8 cellular contexts compared by ENCODE assay signal in genomic region chr20:62616728-62617621, GRCh38. TPM values are rescaled to one million over a fixed set of nuclear protein-coding genes. Genes with fewer than 3 reads are reported as not detected.
A peak's percentile ranks its signal among the peaks of the same experiment; 100 is the strongest.
DNase-seq lines count a peak whose midpoint lies in the region; ATAC-seq, FAIRE-seq and TF ChIP-seq lines count a peak whose summit lies in the region.

No MANE protein-coding gene starts in this region.

- DNase-seq in DMS153 (lab: John Stamatoyannopoulos, UW) (peak; percentile 31), NB4 (ENCODE audit: low read depth) (peak; percentile 97), T-helper 22 cell (ENCODE audit: low read depth) (peak; percentile 14), astrocyte (ENCODE audit: low read depth) (peak; percentile 20), hepatocyte (ENCODE audit: low spot score) (peak; percentile 91), spleen (peak; percentile 95)

- no peak overlapping the region for H3K27ac Mint-ChIP-seq in astrocyte (ENCODE audit: unreplicated experiment)

- H3K4me3 ChIP-seq in NB4 (ENCODE audit: low read depth, low read length), result no peak overlapping the region
- no peak overlapping the region for H3K4me3 ChIP-seq in astrocyte (ENCODE audit: insufficient read depth, low read depth, low read length)
- no peak overlapping the region for H3K4me3 ChIP-seq in hepatocyte
- H3K4me3 ChIP-seq in spleen, result peak overlapping the region in 1 of 8 donors; percentile 27

- H3K79me2 ChIP-seq in astrocyte (ENCODE audit: insufficient read depth, low read length), result no peaks in the 10 kb centered on the region
- H3K79me2 ChIP-seq in hepatocyte, result no peaks in the 10 kb centered on the region

- H3K27me3 ChIP-seq in astrocyte (ENCODE audit: insufficient read depth, low read length) (peaks cover 6% of the 10 kb centered on the region), hepatocyte (no peaks in the 10 kb centered on the region), spleen (replicated peaks in 1 of 7) (no peaks in the 10 kb centered on the region)

- H3K9me3 ChIP-seq in astrocyte (ENCODE audit: insufficient read depth, low read depth, low read length) (no peaks in the 10 kb centered on the region), hepatocyte (ENCODE audit: low read depth) (no peaks in the 10 kb centered on the region), spleen (no peaks in the 10 kb centered on the region)

- WGBS in hepatocyte (ENCODE audit: low lambda C conversion rate, missing lambda C conversion rate), result 46% methylated on average over 26 of the region's 26 CpGs
- 21 to 29% (median 26%) methylated on average over 25 to 26 of the region's 26 CpGs for WGBS in spleen, 5 donors

- H3K4me2 ChIP-seq in astrocyte (ENCODE audit: low read length) (no peak overlapping the region), hepatocyte (peak overlapping the region; percentile 58)

- no peaks in the 10 kb centered on the region for H3K9me3 Mint-ChIP-seq in astrocyte (ENCODE audit: unreplicated experiment)

- no peaks in the 10 kb centered on the region for H3K36me3 Mint-ChIP-seq in astrocyte (ENCODE audit: low read depth, unreplicated experiment)

- H4K20me1 ChIP-seq in astrocyte (ENCODE audit: insufficient read depth, low read length) (no peaks in the 10 kb centered on the region), hepatocyte (ENCODE audit: insufficient read depth, poor library complexity, severe bottlenecking) (no peaks in the 10 kb centered on the region)

- TF ChIP-seq CTCF in NB4 (IDR thresholded peaks at IDR 0.05; ENCODE audit: low read depth, low read length) (peak; percentile 98), astrocyte (IDR thresholded peaks at IDR 0.05; ENCODE audit: insufficient read depth, low read depth, low read length) (peak; percentile 74), hepatocyte (IDR thresholded peaks at IDR 0.05; ENCODE audit: poor library complexity) (peak; percentile 94), spleen (IDR thresholded peaks at IDR 0.05 in 8 of 11, conservative IDR thresholded peaks at IDR 0.05 in 3 of 11) (peak; percentile 93 to 99 (median 98))

- intact Hi-C loops in spleen (cut with DNase I; ENCODE audit: low total_unique reads), result loop anchor here (5.0 kb wide), 1 partner anchor 115 kb away; no protein-coding TSS in a partner anchor

- H2AFZ ChIP-seq in astrocyte (ENCODE audit: low read depth, low read length) (no peak overlapping the region), hepatocyte (peak overlapping the region; percentile 56)

- FAIRE-seq in astrocyte (lab: Jason Lieb, UNC), result no peak

- no peak for TF ChIP-seq POLR2A in NB4 (IDR thresholded peaks at IDR 0.05; ENCODE audit: extremely low read depth, insufficient read length)
- TF ChIP-seq POLR2A in spleen (IDR thresholded peaks at IDR 0.05), result no peak

- H3K36me3 ChIP-seq in astrocyte (ENCODE audit: insufficient read depth, low read length) (no peaks in the 10 kb centered on the region), hepatocyte (replicated peaks; ENCODE audit: insufficient read depth, low read depth) (no peaks in the 10 kb centered on the region), spleen (no peaks in the 10 kb centered on the region)

- no peak overlapping the region for H3K9ac ChIP-seq in astrocyte (ENCODE audit: low read length)

- peak; percentile 50 for ATAC-seq in GM21786 (IDR thresholded peaks at IDR 0.05; ENCODE audit: unreplicated experiment)
- ATAC-seq in HG02840 (IDR thresholded peaks at IDR 0.05; ENCODE audit: low FRiP score, unreplicated experiment), result no peak

- H3K27ac ChIP-seq in astrocyte (ENCODE audit: low read depth, low read length) (no peak overlapping the region), hepatocyte (no peak overlapping the region), spleen (peak overlapping the region; percentile 43 to 93 (median 82))

- H3K4me3 Mint-ChIP-seq in astrocyte (ENCODE audit: unreplicated experiment), result no peak overlapping the region

- H3K27me3 Mint-ChIP-seq in astrocyte (ENCODE audit: low read depth, unreplicated experiment), result peaks cover 27% of the 10 kb centered on the region

- peaks cover 12% of the 10 kb centered on the region for H3K4me1 ChIP-seq in astrocyte (ENCODE audit: insufficient read depth, low read length)
- peaks cover 5% of the 10 kb centered on the region for H3K4me1 ChIP-seq in hepatocyte (ENCODE audit: insufficient read depth)
- H3K4me1 ChIP-seq in spleen, result peaks cover 27 to 56% (median 36%) of the 10 kb centered on the region in 6 donors

- no peaks in the 10 kb centered on the region for H3K9me2 ChIP-seq in hepatocyte (replicated peaks; ENCODE audit: insufficient read depth)

- H3K4me1 Mint-ChIP-seq in astrocyte (ENCODE audit: low read depth, unreplicated experiment), result peaks cover 9% of the 10 kb centered on the region

RNA-seq across cellular contexts. Expression of gene SLCO4A1, which starts 25.3 kb away (rescaled TPM):
- 0.43 TPM in 1 of 2 replicates, not detected in the other for total RNA-seq in astrocyte
- 25.8 and 26.7 TPM in 2 replicates for total RNA-seq in hepatocyte
- polyA plus RNA-seq in hepatocyte, result 87.3 and 99.0 TPM in 2 replicates
- total RNA-seq in spleen, result 10 to 100 TPM in 2 of 7 donors, 1 to 10 TPM in 5; 2.9 to 16.3 (median 7.1) TPM
- 1 to 10 TPM; 4.7 to 7.7 (median 5.9) TPM for polyA plus RNA-seq in spleen

Comparison
In these comparisons a context has a peak if more than half of its experiments do, and no peak if none do; other contexts are left out.
1. DNase-seq: peak in every context shown above with its lines; median percentile 97 in NB4; 95 in spleen; 91 in hepatocyte; 31 in DMS153; 20 in astrocyte; 14 in T-helper 22 cell.
2. H3K27ac ChIP-seq: peak in spleen (8 of 8); none in astrocyte (single experiment) and hepatocyte (single experiment).
3. Peak in every context shown above with its lines, with median percentiles within 50 percentile points of each other: CTCF ChIP-seq.